8 cellular contexts compared by ENCODE assay signal in the genomic region with DNA sequence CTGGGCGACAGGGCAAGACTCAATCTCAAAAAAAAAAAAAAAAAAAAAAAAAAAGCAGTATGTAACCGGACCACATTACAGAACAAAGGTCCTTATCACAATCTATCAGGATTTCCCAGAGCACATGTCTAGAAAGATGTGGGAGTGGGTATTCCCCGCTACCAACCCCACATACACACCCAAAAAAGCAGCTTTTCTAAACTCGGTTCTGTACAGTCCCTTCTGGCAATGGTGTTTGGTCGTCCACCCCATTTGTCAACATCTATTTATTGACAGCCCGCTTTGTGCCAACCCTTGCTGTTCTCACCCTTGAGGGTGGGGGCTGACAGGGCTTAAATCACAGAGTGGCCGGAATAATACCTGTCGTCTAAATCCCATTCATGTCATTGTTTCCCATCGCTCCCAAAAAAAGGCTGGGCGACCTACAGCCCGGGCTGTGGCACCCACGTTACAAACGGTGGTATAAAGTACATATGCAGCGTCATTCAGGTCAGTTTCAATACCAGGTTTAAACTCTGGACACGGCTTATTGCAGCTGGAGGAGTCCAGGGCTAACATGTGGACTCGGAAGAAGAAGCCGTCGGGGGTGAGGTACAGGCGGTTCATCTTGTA. TPM values are rescaled to one million over a fixed set of nuclear protein-coding genes. Genes with fewer than 3 reads are reported as not detected.
A peak's percentile ranks its signal among the peaks of the same experiment; 100 is the strongest.
DNase-seq lines count a peak whose midpoint lies in the region; ATAC-seq, FAIRE-seq and TF ChIP-seq lines count a peak whose summit lies in the region.

No MANE protein-coding gene starts in this region.

- peaks cover 23% of the 10 kb centered on the region for H3K4me1 ChIP-seq in A549

- no peak for TF ChIP-seq RAD21 in A549 (conservative IDR thresholded peaks at IDR 0.05 in 1 of 2, IDR thresholded peaks at IDR 0.05 in 1 of 2)

- CTCF ChIA-PET in A549 (lab: Yijun Ruan, JAX) (interaction anchor here (1.4 to 1.5 kb wide), 2 partner anchors 27 to 36 kb away, joined by 3 read pairs; no protein-coding TSS in a partner anchor), WTC11 (lab: Charles Lee) (interaction anchor here (1.3 to 1.6 kb wide), 3 partner anchors 13 to 30 kb away, joined by 3 to 5 read pairs (median 3); no protein-coding TSS in a partner anchor)

- POLR2A ChIA-PET in A549 (lab: Yijun Ruan, JAX) = interaction anchor here (0.7 to 2.2 kb wide), 2 partner anchors 41 to 43 kb away, joined by 3 to 9 read pairs; partner anchors contain the start of gene KPNA2
- POLR2A ChIA-PET in WTC11 (lab: Charles Lee) = interaction anchor here (0.7 to 1.1 kb wide), 2 partner anchors 41 to 108 kb away, joined by 3 to 6 read pairs; no protein-coding TSS in a partner anchor

- H3K9me3 Mint-ChIP-seq in WTC11 (no peaks in the 10 kb centered on the region), glutamatergic neuron (ENCODE audit: unreplicated experiment) (peaks cover 12% of the 10 kb centered on the region)

- intact Hi-C loops in sciatic nerve (cut with DNase I) = no loop called here

- H3K9me3 ChIP-seq in A549 = no peaks in the 10 kb centered on the region

- peak in 1 of 2 experiments; percentile 5; a peak in 3 of 6 replicates for ATAC-seq in A549
- peak; percentile 0 for ATAC-seq in GM21529 (IDR thresholded peaks at IDR 0.05; ENCODE audit: unreplicated experiment)
- no peak for ATAC-seq in WTC11
- peak; percentile 7 for ATAC-seq in sciatic nerve
- no peak for ATAC-seq in HG03460 (IDR thresholded peaks at IDR 0.05; ENCODE audit: unreplicated experiment)
- no peak for ATAC-seq in HG02678 (IDR thresholded peaks at IDR 0.05; ENCODE audit: unreplicated experiment)

- H3K27ac ChIP-seq in A549 = peak overlapping the region; percentile 93 to 95

- peaks cover 21% of the 10 kb centered on the region for H3K4me1 Mint-ChIP-seq in WTC11
- H3K4me1 Mint-ChIP-seq in glutamatergic neuron (ENCODE audit: low read depth, unreplicated experiment) = peaks cover 16% of the 10 kb centered on the region

- peak overlapping the region; percentile 74 for H3K4me2 ChIP-seq in A549

- no peak for FAIRE-seq in A549 (lab: Jason Lieb, UNC)

- H3K4me3 ChIP-seq in A549 = peak overlapping the region; percentile 78

- 0 out of 2 replicates have a peak, but pooled peaks cover 3% of the 10 kb centered on the region for H3K36me3 Mint-ChIP-seq in WTC11
- H3K36me3 Mint-ChIP-seq in glutamatergic neuron (ENCODE audit: unreplicated experiment) = no peaks in the 10 kb centered on the region

- DNase-seq in A549 (ENCODE audit: low read depth in 1 of 2, low spot score in 1 of 2) (no peak), WTC11 (ENCODE audit: low spot score) (no peak), glutamatergic neuron (no peak), sciatic nerve (ENCODE audit: low spot score) (no peak), GM19240 (ENCODE audit: insufficient read length, low spot score) (no peak)

- TF ChIP-seq CTCF in A549 (IDR thresholded peaks at IDR 0.05) (no peak), WTC11 (IDR thresholded peaks at IDR 0.05) (no peak), glutamatergic neuron (IDR thresholded peaks at IDR 0.05; ENCODE audit: partially characterized antibody, unreplicated experiment) (no peak)

- peak overlapping the region; percentile 56 for H3K27ac Mint-ChIP-seq in WTC11
- peak overlapping the region; percentile 85 for H3K27ac Mint-ChIP-seq in glutamatergic neuron (ENCODE audit: unreplicated experiment)

- peaks cover 23% of the 10 kb centered on the region for H3K27me3 Mint-ChIP-seq in WTC11 (ENCODE audit: low read depth)
- H3K27me3 Mint-ChIP-seq in glutamatergic neuron (ENCODE audit: unreplicated experiment) = peaks cover 15% of the 10 kb centered on the region

- TF ChIP-seq EP300 in A549 (IDR thresholded peaks at IDR 0.05) = no peak

- 19% methylated on average over 19 of the region's 19 CpGs for WGBS in A549 (ENCODE audit: missing lambda C conversion rate)

- H3K4me3 Mint-ChIP-seq in WTC11 (peak overlapping the region; percentile 95), glutamatergic neuron (ENCODE audit: unreplicated experiment) (peak overlapping the region; percentile 92)

- no peak for TF ChIP-seq POLR2A in A549 (IDR thresholded peaks at IDR 0.05; ENCODE audit: low read length)

TF ChIP-seq in A549, 52 proteins besides CTCF, POLR2A, EP300 and RAD21:
- TF ChIP-seq EHMT2 (IDR thresholded peaks at IDR 0.05; ENCODE audit: low read depth) (no peak), E2F6 (IDR thresholded peaks at IDR 0.05; ENCODE audit: borderline replicate concordance, low read depth) (no peak), MYC (IDR thresholded peaks at IDR 0.05; ENCODE audit: borderline replicate concordance, low read length) (no peak), HOXB5 (CRISPR knock-in tag; IDR thresholded peaks at IDR 0.05) (no peak), RCOR1 (IDR thresholded peaks at IDR 0.05; ENCODE audit: low read depth, low read length) (no peak), ZNF302 (CRISPR knock-in tag; IDR thresholded peaks at IDR 0.05) (no peak), ZSCAN20 (CRISPR knock-in tag; IDR thresholded peaks at IDR 0.05) (no peak)

TF ChIP-seq in WTC11, 78 proteins besides CTCF, POLR2A, EP300 and RAD21:
- TF ChIP-seq HMGA2 (CRISPR knock-in tag; IDR thresholded peaks at IDR 0.05) (no peak), ZNF232 (CRISPR knock-in tag; IDR thresholded peaks at IDR 0.05) (0 out of 2 replicates have a peak, but pooled peaks have one; percentile 47)

RNA-seq across cellular contexts. Expression of gene C17orf58, which starts 3.6 kb away (rescaled TPM):
- polyA plus RNA-seq in A549 (2011; rRNA removed) = 18.4 and 20.0 TPM in 2 replicates
- 18.1 and 22.4 TPM in 2 replicates for polyA plus RNA-seq in A549 (2012; cell fraction: cytosol; rRNA removed)
- 7.9 and 8.5 TPM in 2 replicates for polyA plus RNA-seq in A549 (2012; cell fraction: nucleus; rRNA removed)
- 9.6 to 11.2 TPM (median 9.9 TPM) in 3 replicates for polyA plus RNA-seq in A549 (2017; fragmentation: RNase III; extraction: RNeasy Plus Mini Kit Qiagen cat#74134 plus additional on column Dnase treatment)
- polyA minus RNA-seq in A549 (2011; rRNA and poly(A)+ RNA removed) = 8.9 and 10.0 TPM in 2 replicates
- total RNA-seq in WTC11 (2021) = 27.4 to 29.5 TPM (median 28.2 TPM) in 3 replicates
- 9.9 TPM for total RNA-seq in glutamatergic neuron (ENCODE audit: unreplicated experiment)
- 6.2 TPM for total RNA-seq in sciatic nerve

RNA-seq across cellular contexts. Expression of gene KPNA2, which starts 42.9 kb away (rescaled TPM):
- polyA plus RNA-seq in A549 (2011; rRNA removed) = 382 and 429 TPM in 2 replicates
- 307 and 329 TPM in 2 replicates for polyA plus RNA-seq in A549 (2012; cell fraction: cytosol; rRNA removed)
- polyA plus RNA-seq in A549 (2012; cell fraction: nucleus; rRNA removed) = 276 and 345 TPM in 2 replicates
- polyA plus RNA-seq in A549 (2017; fragmentation: RNase III; extraction: RNeasy Plus Mini Kit Qiagen cat#74134 plus additional on column Dnase treatment) = 614 to 826 TPM (median 700 TPM) in 3 replicates
- 495 and 508 TPM in 2 replicates for polyA minus RNA-seq in A549 (2011; rRNA and poly(A)+ RNA removed)
- total RNA-seq in WTC11 (2021) = 426 to 466 TPM (median 431 TPM) in 3 replicates
- total RNA-seq in glutamatergic neuron (ENCODE audit: unreplicated experiment) = 223 TPM
- total RNA-seq in sciatic nerve = 15.0 TPM

Comparison
In these comparisons a context has a peak if more than half of its experiments do, and no peak if none do; other contexts are left out.
1. ATAC-seq: peak in GM21529 (single experiment) and sciatic nerve (single experiment); none in WTC11 (single experiment), HG03460 (single experiment) and HG02678 (single experiment).
2. RNA of gene KPNA2, which starts 42.9 kb away (total RNA-seq): 426 to 466 TPM in WTC11 and 223 TPM in glutamatergic neuron (single experiment); 15.0 TPM in sciatic nerve (single experiment); every median in the first group is over 10 times any median in the second.